ENCODE assay signal across 8 cellular contexts in genomic region chr12:50763637-50764115, GRCh38. TPM values are rescaled to one million over a fixed set of nuclear protein-coding genes. Genes with fewer than 3 reads are reported as not detected.
DNase-seq lines count a peak whose midpoint lies in the region; ATAC-seq and TF ChIP-seq lines count a peak whose summit lies in the region.

Gene ATF1, plus strand, starts transcription at chr12:50764101. Its CDS starts 16,045 bp downstream, at chr12:50780146.

- H3K4me3 ChIP-seq in CD8-positive, alpha-beta T cell (ENCODE audit: low read depth, low read length): peak within 1 kb of the TSS; percentile 95
- peak within 1 kb of the TSS; percentile 89 for H3K4me3 ChIP-seq in endocrine pancreas (ENCODE audit: control insufficient read depth, insufficient read depth, low read length)

- POLR2A ChIA-PET in CD8-positive, alpha-beta T cell (lab: Charles Lee): interaction anchor here (0.5 to 2.6 kb wide), 12 partner anchors 9 to 1528 kb away, joined by 3 to 19 read pairs (median 4); partner anchors contain the start of genes COX14, DAZAP2, LETMD1 and POU6F1

- peak in 6 of 7 experiments; percentile 80 to 91 (median 84) for DNase-seq in CD8-positive, alpha-beta T cell
- DNase-seq in HPDE6-E6E7 (ENCODE audit: extremely low spot score) (peak; percentile 80), NOMO-1 treated with DMSO at 0.1 percent for 48 hours (lab: John Stamatoyannopoulos, UW; ENCODE audit: unreplicated experiment) (peak; percentile 90), mesenteric fat pad (ENCODE audit: low spot score) (peak; percentile 95)
- peak; percentile 93 for DNase-seq in activated CD8-positive, alpha-beta memory T cell treated with anti-CD3 and anti-CD28 coated beads, Interleukin-2, amount 10 ng/mL, durations not matched to agents 7 days and 5 days
- peak; percentile 70 for DNase-seq in stimulated activated CD8-positive, alpha-beta memory T cell treated with anti-CD3 and anti-CD28 coated beads, Interleukin-15, amount 100 ng/mL, for 1 hour (ENCODE audit: low read depth)

- no peaks in the 10 kb centered on the region for H3K9me3 Mint-ChIP-seq in CD8-positive, alpha-beta T cell
- no peaks in the 10 kb centered on the region for H3K9me3 Mint-ChIP-seq in activated CD8-positive, alpha-beta memory T cell treated with anti-CD3 and anti-CD28 coated beads, Interleukin-2, amount 10 ng/mL, durations not matched to agents 7 days and 5 days (ENCODE audit: low read depth)

- peaks cover 30% of the 10 kb centered on the region for H3K4me1 Mint-ChIP-seq in CD8-positive, alpha-beta T cell (ENCODE audit: low read depth)
- H3K4me1 Mint-ChIP-seq in activated CD8-positive, alpha-beta memory T cell treated with anti-CD3 and anti-CD28 coated beads, Interleukin-2, amount 10 ng/mL, durations not matched to agents 7 days and 5 days: peaks cover 32% of the 10 kb centered on the region

- CTCF ChIA-PET in CD8-positive, alpha-beta T cell (lab: Charles Lee): interaction anchor here (0.5 to 2.3 kb wide), 4 partner anchors 23 to 364 kb away, joined by 3 to 7 read pairs (median 4); no protein-coding TSS in a partner anchor
- CTCF ChIA-PET in activated CD8-positive, alpha-beta memory T cell treated with anti-CD3 and anti-CD28 coated beads, Interleukin-2, amount 10 ng/mL, durations not matched to agents 7 days and 5 days (lab: Charles Lee): interaction anchor here (0.8 to 4.1 kb wide), 7 partner anchors 10 to 577 kb away, joined by 3 to 46 read pairs (median 8); partner anchors contain the start of genes DAZAP2, DIP2B and SLC11A2

- H3K27ac ChIP-seq in CD8-positive, alpha-beta T cell (ENCODE audit: low read depth, low read length): peak within 1 kb of the TSS; percentile 93

- H3K9me3 ChIP-seq in CD8-positive, alpha-beta T cell (ENCODE audit: low read length): no peaks in the 10 kb centered on the region
- H3K9me3 ChIP-seq in endocrine pancreas (ENCODE audit: control insufficient read depth, low read length): no peaks in the 10 kb centered on the region

- H3K27me3 ChIP-seq in CD8-positive, alpha-beta T cell (ENCODE audit: insufficient read depth, low read length): no peaks in the 10 kb centered on the region
- no peaks in the 10 kb centered on the region for H3K27me3 ChIP-seq in endocrine pancreas (ENCODE audit: control insufficient read depth, insufficient read depth, low read length)

- peak within 1 kb of the TSS; percentile 91 for H3K27ac Mint-ChIP-seq in CD8-positive, alpha-beta T cell
- peak within 1 kb of the TSS; percentile 95 for H3K27ac Mint-ChIP-seq in activated CD8-positive, alpha-beta memory T cell treated with anti-CD3 and anti-CD28 coated beads, Interleukin-2, amount 10 ng/mL, durations not matched to agents 7 days and 5 days

- intact Hi-C loops in CD8-positive, alpha-beta T cell (cut with DNase I, micrococcal nuclease): loop anchor here (1.0 to 5.0 kb wide), 12 partner anchors 224 to 1631 kb away; partner anchors contain the start of genes LARP4 (in 2 of the 2), TFCP2 (in 2 of the 2), CSRNP2 (in 1 of the 2) and DAZAP2 (in 1 of the 2)

- no peaks in the 10 kb centered on the region for H3K27me3 Mint-ChIP-seq in CD8-positive, alpha-beta T cell (ENCODE audit: low read depth)
- no peaks in the 10 kb centered on the region for H3K27me3 Mint-ChIP-seq in activated CD8-positive, alpha-beta memory T cell treated with anti-CD3 and anti-CD28 coated beads, Interleukin-2, amount 10 ng/mL, durations not matched to agents 7 days and 5 days

- peaks cover 5% of the 10 kb centered on the region for H3K36me3 Mint-ChIP-seq in CD8-positive, alpha-beta T cell
- peaks cover 12% of the 10 kb centered on the region for H3K36me3 Mint-ChIP-seq in activated CD8-positive, alpha-beta memory T cell treated with anti-CD3 and anti-CD28 coated beads, Interleukin-2, amount 10 ng/mL, durations not matched to agents 7 days and 5 days

- no peak for TF ChIP-seq CTCF in CD8-positive, alpha-beta T cell (IDR thresholded peaks at IDR 0.05)

- H3K9ac ChIP-seq in endocrine pancreas (ENCODE audit: control insufficient read depth, insufficient read depth, low read length): peak within 1 kb of the TSS; percentile 84

- H3K4me1 ChIP-seq in CD8-positive, alpha-beta T cell (ENCODE audit: insufficient read depth, low read length): peaks cover 19% of the 10 kb centered on the region
- no peaks in the 10 kb centered on the region for H3K4me1 ChIP-seq in endocrine pancreas (ENCODE audit: control insufficient read depth, insufficient read depth, low read length)

- no peaks in the 10 kb centered on the region for H3K36me3 ChIP-seq in CD8-positive, alpha-beta T cell (ENCODE audit: insufficient read depth, low read length)
- H3K36me3 ChIP-seq in endocrine pancreas (ENCODE audit: control insufficient read depth, insufficient read depth, low read length): no peaks in the 10 kb centered on the region

- peak; percentile 67 for ATAC-seq in CD8-positive, alpha-beta T cell
- ATAC-seq in GM19455 (IDR thresholded peaks at IDR 0.05; ENCODE audit: unreplicated experiment): peak; percentile 74
- peak; percentile 84 for ATAC-seq in activated CD8-positive, alpha-beta memory T cell treated with anti-CD3 and anti-CD28 coated beads, Interleukin-2, amount 10 ng/mL, durations not matched to agents 7 days and 5 days

- H3K4me3 Mint-ChIP-seq in CD8-positive, alpha-beta T cell: peak within 1 kb of the TSS; percentile 84
- peak within 1 kb of the TSS; percentile 85 for H3K4me3 Mint-ChIP-seq in activated CD8-positive, alpha-beta memory T cell treated with anti-CD3 and anti-CD28 coated beads, Interleukin-2, amount 10 ng/mL, durations not matched to agents 7 days and 5 days

RNA-seq across cellular contexts. Expression of gene ATF1, which starts in this region (rescaled TPM):
- 10 to 100 TPM; 11.3 to 16.0 TPM for total RNA-seq in CD8-positive, alpha-beta T cell
- total RNA-seq in activated CD8-positive, alpha-beta memory T cell treated with anti-CD3 and anti-CD28 coated beads, Interleukin-2, amount 10 ng/mL, durations not matched to agents 7 days and 5 days: 10 to 100 TPM; 29.4 to 44.0 TPM
- 29.5 TPM for total RNA-seq in mesenteric fat pad

Comparison
In these comparisons a context has a peak if more than half of its experiments do, and no peak if none do; other contexts are left out.
1. Peak in every context shown above with its lines: DNase-seq, ATAC-seq, H3K4me3 ChIP-seq and H3K27ac ChIP-seq.